Comparison of ENCODE assay signal across 8 cellular contexts in the genomic region with DNA sequence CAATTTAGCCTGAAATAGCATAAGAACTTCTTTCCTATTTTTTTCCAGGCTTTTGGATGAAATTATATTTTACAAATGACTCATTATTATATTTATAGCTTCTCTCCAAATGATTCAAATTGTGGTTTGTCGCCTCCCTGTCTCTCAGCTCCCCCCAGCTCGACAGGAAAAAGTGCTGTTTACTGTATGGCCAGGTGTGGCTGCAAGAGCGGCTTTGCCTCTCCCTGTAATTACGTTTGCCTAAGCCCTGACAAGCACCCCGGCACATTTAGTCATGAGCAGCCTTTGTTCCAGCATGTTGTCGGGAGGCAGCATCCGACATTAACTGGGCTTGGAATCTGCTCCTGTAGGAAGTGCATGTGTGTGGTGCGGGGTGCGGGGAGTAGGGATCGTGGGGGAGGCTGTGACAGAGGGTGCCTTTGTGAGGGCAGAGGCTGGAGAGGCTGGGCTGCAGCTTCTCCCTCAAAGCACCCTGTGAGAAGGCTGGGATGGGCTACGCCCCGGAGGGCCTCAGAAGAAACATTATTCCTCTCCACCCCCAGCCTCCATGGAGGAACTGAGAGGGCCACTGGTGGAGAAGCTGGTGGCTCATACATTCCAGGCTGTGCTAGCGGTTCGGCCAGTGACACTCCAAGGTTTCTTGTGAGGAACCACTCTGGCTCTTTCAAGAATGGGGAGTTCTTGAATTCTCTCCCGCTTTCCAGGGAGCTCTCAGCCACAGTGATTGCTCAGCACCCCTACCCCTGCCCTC. TPM values are rescaled to one million over a fixed set of nuclear protein-coding genes. Genes with fewer than 3 reads are reported as not detected.
DNase-seq lines count a peak whose midpoint lies in the region; ATAC-seq and TF ChIP-seq lines count a peak whose summit lies in the region.

No MANE protein-coding gene starts in this region.

- peak overlapping the region; percentile 87 for H2AFZ ChIP-seq in IMR-90 (replicated peaks; ENCODE audit: low read length, poor library complexity)

- H3K4ac ChIP-seq in IMR-90 (ENCODE audit: low read depth, low read length), result peak overlapping the region; percentile 99

- ATAC-seq in IMR-90 (ENCODE audit: low read depth) (peak; percentile 33), RWPE2 (ENCODE audit: low read depth) (peak; percentile 89), mucosa of descending colon (peak; percentile 82), HG03108 (IDR thresholded peaks at IDR 0.05; ENCODE audit: unreplicated experiment) (no peak), GM21619 (IDR thresholded peaks at IDR 0.05; ENCODE audit: unreplicated experiment) (no peak)

- H3K4me2 ChIP-seq in IMR-90 (ENCODE audit: low read depth, low read length), result peak overlapping the region; percentile 63

- TF ChIP-seq CTCF in IMR-90 (conservative IDR thresholded peaks at IDR 0.05; ENCODE audit: low read depth, low read length) (no peak), RWPE2 (IDR thresholded peaks at IDR 0.05; ENCODE audit: poor library complexity, severe bottlenecking) (no peak), mucosa of descending colon (IDR thresholded peaks at IDR 0.05) (no peak), uterus (IDR thresholded peaks at IDR 0.05) (no peak)

- WGBS in IMR-90 (ENCODE audit: extremely low coverage in 2 of 2, insufficient read length in 1 of 2), 2 experiments, result no CpG with 5 or more reads among the region's 15 CpGs

- DNase-seq in Ammon's horn (ENCODE audit: low spot score) (peak; percentile 84), IMR-90 (peak; percentile 76), RWPE2 (ENCODE audit: low spot score) (peak; percentile 89), dermis blood vessel endothelial cell (peak; percentile 38), mucosa of descending colon (peak; percentile 70 to 86 (median 80)), uterus (peak in 1 of 2 donors; percentile 67)

- peak overlapping the region; percentile 93 for H2BK5ac ChIP-seq in IMR-90 (ENCODE audit: low read depth, low read length, poor library complexity, severe bottlenecking)

- peak overlapping the region; percentile 96 for H2BK15ac ChIP-seq in IMR-90 (ENCODE audit: low read depth, low read length)

- H3K36me3 ChIP-seq in IMR-90 (ENCODE audit: control insufficient read depth, insufficient read depth, low read length) (no peaks in the 10 kb centered on the region), RWPE2 (ENCODE audit: low read depth) (no peaks in the 10 kb centered on the region), mucosa of descending colon (ENCODE audit: low read depth) (no peaks in the 10 kb centered on the region), uterus (no peaks in the 10 kb centered on the region)

- H3K4me1 ChIP-seq in IMR-90 (ENCODE audit: control insufficient read depth, insufficient read depth, low read length), result peaks cover 41% of the 10 kb centered on the region
- peaks cover 42% of the 10 kb centered on the region for H3K4me1 ChIP-seq in RWPE2 (ENCODE audit: insufficient read depth, poor library complexity, severe bottlenecking)
- H3K4me1 ChIP-seq in mucosa of descending colon (ENCODE audit: low read depth), result peaks cover 66% of the 10 kb centered on the region
- peaks cover 21% of the 10 kb centered on the region in 2 donors for H3K4me1 ChIP-seq in uterus

- in situ Hi-C loops in IMR-90 (cut with MboI; ENCODE audit: low sequenced_read_pairs), result no loop called here

- no TSS peak for BruUV-seq in IMR-90 (replicated peaks; lab: Mats Ljungman, UMichigan)

- H2AK9ac ChIP-seq in IMR-90 (replicated peaks; ENCODE audit: low read depth, low read length, poor library complexity), result peak overlapping the region; percentile 92

- TF ChIP-seq POLR2A in IMR-90 (IDR thresholded peaks at IDR 0.05; ENCODE audit: low read depth, low read length) (peak; percentile 37; the same call in 1 of the 2 replicates), uterus (IDR thresholded peaks at IDR 0.05) (peak in 1 of 2 donors; percentile 27)

- H2AK5ac ChIP-seq in IMR-90 (ENCODE audit: low read depth, low read length), result peak overlapping the region; percentile 99

- H4K8ac ChIP-seq in IMR-90 (ENCODE audit: low read depth in 2 of 2, low read length in 2 of 2), result peak overlapping the region; percentile 66 to 94

- peak overlapping the region; percentile 84 for H3K18ac ChIP-seq in IMR-90 (ENCODE audit: low read depth, low read length)

- intact Hi-C loops in IMR-90 (cut with micrococcal nuclease) (loop anchor here (2.0 kb wide), 1 partner anchor 24 kb away; no protein-coding TSS in a partner anchor), mucosa of descending colon (cut with DNase I, micrococcal nuclease) (loop anchor here in 1 of 2 donors (2.0 kb wide), 1 partner anchor 20 kb away; no protein-coding TSS in a partner anchor), uterus (cut with DNase I; ENCODE audit: low total_unique reads) (no loop called here)

- H3K9me3 ChIP-seq in IMR-90 (ENCODE audit: control insufficient read depth, insufficient read depth, low read length), result 0 out of 2 replicates have a peak, but pooled peaks cover 3% of the 10 kb centered on the region
- peaks cover under 1% of the 10 kb centered on the region for H3K9me3 ChIP-seq in RWPE2 (ENCODE audit: severe bottlenecking)
- peaks cover 3% of the 10 kb centered on the region for H3K9me3 ChIP-seq in mucosa of descending colon
- H3K9me3 ChIP-seq in uterus, result no peaks in the 10 kb centered on the region

- no peak for TF ChIP-seq RAD21 in IMR-90 (IDR thresholded peaks at IDR 0.05; ENCODE audit: low read length)

- peak overlapping the region; percentile 93 for H3K14ac ChIP-seq in IMR-90 (replicated peaks; ENCODE audit: low read depth, low read length)

- peak overlapping the region; percentile 94 for H2BK20ac ChIP-seq in IMR-90 (ENCODE audit: low read depth, low read length)

- peaks cover 3 to 49% of the 10 kb centered on the region in 2 experiments; a peak in 3 of 4 replicates for H3K79me1 ChIP-seq in IMR-90 (ENCODE audit: low read depth in 1 of 2, low read length in 2 of 2)

- H3K27ac ChIP-seq in IMR-90 (ENCODE audit: insufficient read depth, low read length) (peak overlapping the region; percentile 90), RWPE2 (ENCODE audit: poor library complexity, severe bottlenecking) (peak overlapping the region; percentile 86), uterus (peak overlapping the region; percentile 87 to 98)

- H3K23ac ChIP-seq in IMR-90 (ENCODE audit: low read depth, low read length), result peak overlapping the region; percentile 94

- peak overlapping the region; percentile 94 for H4K91ac ChIP-seq in IMR-90 (ENCODE audit: insufficient read depth, low read depth, low read length)

- peak overlapping the region; percentile 77 for H4K5ac ChIP-seq in IMR-90 (ENCODE audit: low read depth, low read length)

- H3K27me3 ChIP-seq in IMR-90 (ENCODE audit: control insufficient read depth, insufficient read depth, low read length), result no peaks in the 10 kb centered on the region
- no peaks in the 10 kb centered on the region for H3K27me3 ChIP-seq in RWPE2 (ENCODE audit: insufficient read depth, poor library complexity, severe bottlenecking)
- no peaks in the 10 kb centered on the region for H3K27me3 ChIP-seq in uterus

- H3K9ac ChIP-seq in IMR-90 (ENCODE audit: low read depth, low read length), result peak overlapping the region; percentile 72

- CTCF ChIA-PET in IMR-90 (lab: Yijun Ruan, JAX), result interaction anchor here (0.6 to 1.0 kb wide), 3 partner anchors 8 to 52 kb away, joined by 4 to 10 read pairs (median 8); no protein-coding TSS in a partner anchor

- H4K20me1 ChIP-seq in IMR-90 (ENCODE audit: insufficient read depth, low read length), result no peaks in the 10 kb centered on the region

- peak overlapping the region; percentile 73; the same call in 1 of the 2 replicates for H3K56ac ChIP-seq in IMR-90 (ENCODE audit: extremely low read depth, insufficient read depth, low read length)

- H3K9me1 ChIP-seq in IMR-90 (ENCODE audit: insufficient read depth, low read length), result peaks cover 30% of the 10 kb centered on the region

- H3K4me3 ChIP-seq in IMR-90 (ENCODE audit: insufficient read depth, low read depth, low read length), result peak overlapping the region; percentile 1; the same call in 1 of the 2 replicates
- H3K4me3 ChIP-seq in RWPE2 (ENCODE audit: severe bottlenecking), result no peak overlapping the region
- H3K4me3 ChIP-seq in mucosa of descending colon, result no peak overlapping the region
- H3K4me3 ChIP-seq in uterus, result peak overlapping the region in 1 of 2 donors; percentile 7

- POLR2A ChIA-PET in IMR-90 (lab: Charles Lee; ENCODE audit: unreplicated experiment), result interaction anchor here (0.5 to 1.3 kb wide), 7 partner anchors 12 to 43 kb away, joined by 3 to 6 read pairs (median 3); no protein-coding TSS in a partner anchor

- dilution Hi-C loops in IMR-90 (cut with HindIII; ENCODE audit: low sequenced_read_pairs, unreplicated experiment), result no loop called here

- H2BK120ac ChIP-seq in IMR-90 (ENCODE audit: low read depth, low read length), result peak overlapping the region; percentile 96

TF ChIP-seq in IMR-90, 13 proteins besides CTCF, POLR2A, EP300 and RAD21 (continues in another document):
- TF ChIP-seq CHD1 (IDR thresholded peaks at IDR 0.05; ENCODE audit: low read depth, low read length) (0 out of 2 replicates have a peak, but pooled peaks have one; percentile 55), MAFK (IDR thresholded peaks at IDR 0.05; ENCODE audit: low read depth, low read length) (no peak), CEBPB (IDR thresholded peaks at IDR 0.05; ENCODE audit: low read depth, low read length) (no peak), USF2 (IDR thresholded peaks at IDR 0.05; ENCODE audit: low read depth, low read length) (no peak), FOS (IDR thresholded peaks at IDR 0.05; ENCODE audit: low read depth, low read length) (peak; percentile 19; the same call in 1 of the 2 replicates)

RNA-seq across cellular contexts. Expression of gene CTDSP2, which starts 42.1 kb away (rescaled TPM):
- total RNA-seq in IMR-90 (2012; rRNA removed) (79.4 and 114 TPM in 2 replicates), dermis blood vessel endothelial cell (85.4 and 140 TPM in 2 replicates), mucosa of descending colon (100 to 1,000 TPM; 220 to 339 (median 256) TPM), uterus (100 to 1,000 TPM in 2 of 4 donors, 10 to 100 TPM in 2; 66.2 to 212 (median 90.9) TPM)
- polyA plus RNA-seq in IMR-90 (2012; rRNA removed), result 150 and 156 TPM in 2 replicates
- polyA plus RNA-seq in IMR-90 (2012; cell fraction: cytosol; rRNA removed), result 134 and 187 TPM in 2 replicates
- polyA plus RNA-seq in IMR-90 (2012; cell fraction: nucleus; rRNA removed; ENCODE audit: low replicate concordance), result 152 and 213 TPM in 2 replicates

RNA-seq across cellular contexts. Expression of gene ATP23, which starts 52.8 kb away (rescaled TPM):
- total RNA-seq in IMR-90 (2012; rRNA removed), result 7.2 TPM in 2 replicates
- polyA plus RNA-seq in IMR-90 (2012; rRNA removed), result 5.4 and 6.4 TPM in 2 replicates
- polyA plus RNA-seq in IMR-90 (2012; cell fraction: cytosol; rRNA removed), result 1.8 and 3.0 TPM in 2 replicates
- polyA plus RNA-seq in IMR-90 (2012; cell fraction: nucleus; rRNA removed; ENCODE audit: low replicate concordance), result 0.52 and 3.2 TPM in 2 replicates
- 12.7 and 25.5 TPM in 2 replicates for total RNA-seq in dermis blood vessel endothelial cell
- total RNA-seq in mucosa of descending colon, result 10 to 100 TPM; 13.7 to 19.0 (median 15.3) TPM
- 10 to 100 TPM in 1 of 4 donors, 1 to 10 TPM in 3; 4.9 to 59.1 (median 8.6) TPM for total RNA-seq in uterus

Comparison
In these comparisons a context has a peak if more than half of its experiments do, and no peak if none do; other contexts are left out.
1. ATAC-seq: peak in IMR-90 (single experiment), RWPE2 (single experiment) and mucosa of descending colon (single experiment); none in HG03108 (single experiment) and GM21619 (single experiment).
2. Peak in every context shown above with its lines, with median percentiles within 50 percentile points of each other: H3K27ac ChIP-seq.